In the genomic region with DNA sequence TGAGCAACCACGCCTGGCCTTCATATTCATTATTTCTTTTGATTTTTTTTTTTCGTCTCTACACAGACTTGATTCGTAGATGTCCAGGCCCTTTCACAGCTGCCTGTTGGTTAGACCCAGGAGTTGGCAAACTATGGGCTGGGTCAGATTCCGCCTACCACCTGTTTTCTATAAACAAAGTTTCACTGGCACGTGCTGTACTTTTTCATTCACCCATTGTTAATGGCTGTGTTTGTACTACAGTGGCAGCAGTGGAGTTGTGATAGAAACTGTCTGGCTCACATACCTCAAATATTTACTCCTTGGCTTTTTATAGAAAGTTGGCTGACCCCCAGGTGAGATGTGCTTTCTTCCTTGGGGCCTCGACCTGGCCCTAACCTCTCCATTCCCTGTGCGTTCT, we compare ENCODE assay signal across 13 cellular contexts.
DNase-seq lines count a peak whose midpoint lies in the region; TF ChIP-seq lines count a peak whose summit lies in the region.
"Had no signal": no experiment of that assay in that cellular context is flagged by ENCODE, and none has a peak within 500 bp of the region (broad histone marks: within the 10 kb centered on the region; RNA-seq: fewer than 3 reads in every experiment).

No MANE protein-coding gene starts in this region.

- 70% methylated on average over 7 of the region's 7 CpGs for WGBS in hepatocyte (ENCODE audit: low lambda C conversion rate, missing lambda C conversion rate)

- H3K27me3 ChIP-seq in hepatocyte = no peaks in the 10 kb centered on the region
- H3K27me3 ChIP-seq: ascending aorta had no signal

- peaks cover 8% of the 10 kb centered on the region for H3K4me1 ChIP-seq in hepatocyte (ENCODE audit: insufficient read depth)

- DNase-seq in LHCN-M2 (ENCODE audit: low read depth) (peak; percentile 64), NCI-H69 (lab: John Stamatoyannopoulos, UW) (peak; percentile 91), hepatocyte (ENCODE audit: low spot score) (no peak), renal cortical epithelial cell (ENCODE audit: low read depth) (peak; percentile 28), ACHN (no peak), EL (no peak), medulla oblongata (ENCODE audit: extremely low spot score) (no peak)
- DNase-seq: activated CD8-positive, alpha-beta T cell treated with anti-CD3 and anti-CD28 coated beads, Interleukin-2, amount 10 ng/mL, durations not matched to agents 7 days and 5 days; activated effector memory CD4-positive, alpha-beta T cell treated with Interleukin-2 at 50 U/mL for 16 hours; HFFc6; NCI-H1930; stimulated activated CD4-positive, alpha-beta T cell treated with anti-CD3 and anti-CD28 coated beads, Interleukin-2, amount 100 ng/mL, for 24 hours had no signal

- H2AFZ ChIP-seq in hepatocyte = no peak overlapping the region

- peaks cover 23% of the 10 kb centered on the region for H3K79me2 ChIP-seq in hepatocyte

- no peaks in the 10 kb centered on the region for H3K9me3 ChIP-seq in hepatocyte (ENCODE audit: low read depth)
- H3K9me3 ChIP-seq: ascending aorta had no signal

- H3K9me2 ChIP-seq in hepatocyte (replicated peaks; ENCODE audit: insufficient read depth) = no peaks in the 10 kb centered on the region

- no peak overlapping the region for H3K4me3 ChIP-seq in hepatocyte
- H3K4me3 ChIP-seq: ascending aorta had no signal

- in situ Hi-C loops in ACHN (cut with HindIII; ENCODE audit: low pct_ligation_motif_present, low pct_unique_long_range_greater_than_20kb, low sequenced_read_pairs) = no loop called here

- H4K20me1 ChIP-seq in hepatocyte (ENCODE audit: insufficient read depth, poor library complexity, severe bottlenecking) = peaks cover 11% of the 10 kb centered on the region

- peak overlapping the region; percentile 16 for H3K27ac ChIP-seq in hepatocyte

- no peak overlapping the region for H3K4me2 ChIP-seq in hepatocyte

- TF ChIP-seq CTCF in hepatocyte (IDR thresholded peaks at IDR 0.05; ENCODE audit: poor library complexity) = no peak

- H3K36me3 ChIP-seq in hepatocyte (replicated peaks; ENCODE audit: insufficient read depth, low read depth) = no peaks in the 10 kb centered on the region

Comparison
In these comparisons a context has a peak if more than half of its experiments do, and no peak if none do; other contexts are left out.
1. DNase-seq: peak in LHCN-M2 (single experiment), NCI-H69 (single experiment) and renal cortical epithelial cell (single experiment); none in hepatocyte (single experiment), ACHN (single experiment), EL (single experiment) and medulla oblongata (single experiment).